Comparison of ENCODE assay signal across 22 cellular contexts in genomic region chr12:110217996-110218674, GRCh38.
"Had no signal": no experiment of that assay in that cellular context is flagged by ENCODE, and none has a peak within 500 bp of the region (broad histone marks: within the 10 kb centered on the region; RNA-seq: fewer than 3 reads in every experiment).

No MANE protein-coding gene starts in this region.

- H3K36me3 ChIP-seq: adrenal gland, ascending aorta, colonic mucosa, prostate gland had no signal

- DNase-seq: activated B cell treated with CpG ODN at 0.5 μM for 24 hours; activated CD4-positive, alpha-beta T cell treated with anti-CD3 and anti-CD28 coated beads for 36 hours; activated CD4-positive, alpha-beta T cell treated with anti-CD3 and anti-CD28 coated beads, Interleukin-2, amount 50 U/mL, for 48 hours; activated CD8-positive, alpha-beta memory T cell treated with anti-CD3 and anti-CD28 coated beads, Interleukin-2, amount 50 U/mL, for 48 hours; activated naive CD4-positive, alpha-beta T cell; activated T-cell treated with anti-CD3 and anti-CD28 coated beads, Interleukin-2, amount 50 U/mL, for 4 hours; adrenal gland; colonic mucosa; esophagus squamous epithelium; heart left ventricle; lower lobe of right lung; midbrain; natural killer cell; spleen; stimulated activated CD4-positive, alpha-beta T cell treated with anti-CD3 and anti-CD28 coated beads, Interleukin-4, amount 100 ng/mL, for 24 hours; stimulated activated naive CD4-positive, alpha-beta T cell treated with Interleukin-2 at 50 U/mL for 16 hours; T-helper 17 cell; tibial artery had no signal

- H3K4me1 ChIP-seq: colonic mucosa, lower lobe of right lung, prostate gland, spleen had no signal

- H3K27ac ChIP-seq: adrenal gland, colonic mucosa, esophagus squamous epithelium, gastroesophageal sphincter, heart left ventricle, lower lobe of right lung, spleen, tibial artery had no signal

- ATAC-seq: activated CD4-positive, alpha-beta T cell treated with anti-CD3 and anti-CD28 coated beads for 36 hours; activated T-cell treated with anti-CD3 and anti-CD28 coated beads, Interleukin-2, amount 50 U/mL, for 4 hours; gastroesophageal sphincter; heart left ventricle; lower lobe of right lung; natural killer cell; T-helper 17 cell had no signal

- H3K27me3 ChIP-seq: adrenal gland, ascending aorta, colonic mucosa, esophagus squamous epithelium, gastroesophageal sphincter, heart left ventricle, spleen, tibial artery had no signal

- FAIRE-seq: keratinocyte had no signal

- H3K9me3 ChIP-seq: adrenal gland, ascending aorta, colonic mucosa, esophagus squamous epithelium, prostate gland, tibial artery had no signal

- H3K4me3 ChIP-seq: adrenal gland, ascending aorta, colonic mucosa, esophagus squamous epithelium, gastroesophageal sphincter, heart left ventricle, lower lobe of right lung, prostate gland, spleen, tibial artery had no signal
